In the genomic region with DNA sequence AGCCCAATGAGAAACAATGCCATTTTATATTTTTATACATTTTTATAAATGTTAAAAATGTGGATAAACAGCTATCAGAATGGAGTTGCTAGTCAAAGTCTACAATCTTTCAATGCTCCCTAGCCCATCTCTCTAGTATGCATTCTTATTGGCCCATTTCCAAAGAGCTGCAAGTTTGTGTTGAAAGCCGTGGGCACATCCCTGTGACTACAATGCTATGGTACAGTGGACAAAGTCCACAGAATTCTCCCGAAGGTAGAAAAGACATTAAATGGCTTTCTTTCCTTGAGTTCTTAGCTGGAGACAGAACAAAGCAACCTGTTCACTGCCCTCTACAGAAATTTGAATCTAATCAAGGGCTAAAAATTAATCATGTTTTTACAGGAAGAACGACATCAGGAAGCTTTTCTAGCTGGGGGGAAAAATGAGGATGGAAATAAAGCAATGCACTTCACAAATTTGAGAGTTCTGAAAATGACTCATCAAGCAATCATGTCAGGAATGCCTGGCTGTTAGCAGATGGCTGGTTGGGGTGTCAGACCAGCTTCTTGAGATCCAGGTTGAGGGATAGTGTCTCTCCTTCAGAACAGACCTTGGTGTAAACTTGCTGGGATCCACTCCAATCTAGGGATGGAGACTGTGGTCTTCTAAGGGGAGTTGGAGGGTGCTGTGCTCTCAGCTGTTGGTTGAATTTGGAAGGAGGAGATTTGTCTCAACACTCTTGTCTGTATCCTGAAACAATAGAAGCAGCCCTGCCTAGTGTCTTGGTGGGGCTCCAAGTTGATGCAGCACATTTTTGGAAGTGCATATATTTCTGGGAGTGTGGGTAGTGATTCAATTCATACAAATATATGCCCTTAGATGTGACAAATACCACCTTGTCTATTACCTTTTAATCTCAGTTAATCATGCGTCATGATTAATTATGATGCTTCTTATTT, we compare ENCODE assay signal across 11 cellular contexts.
DNase-seq lines count a peak whose midpoint lies in the region; ATAC-seq, FAIRE-seq and TF ChIP-seq lines count a peak whose summit lies in the region.
"Had no signal": no experiment of that assay in that cellular context is flagged by ENCODE, and none has a peak within 500 bp of the region (broad histone marks: within the 10 kb centered on the region; RNA-seq: fewer than 3 reads in every experiment).

No MANE protein-coding gene starts in this region.

- ATAC-seq in HCT116 (peak; percentile 70), foreskin keratinocyte (peak; percentile 37), HG03108 (IDR thresholded peaks at IDR 0.05; ENCODE audit: unreplicated experiment) (no peak)

- H3K4me3 ChIP-seq in HCT116 (replicated peaks in 1 of 2; ENCODE audit: low read depth in 1 of 2, low read length in 2 of 2), result peak overlapping the region in 1 of 2 experiments; percentile 24; a peak in 1 of 4 replicates

- POLR2A ChIA-PET in HCT116 (lab: Charles Lee), result no interaction called here

- H3K9me2 ChIP-seq in HCT116 (ENCODE audit: insufficient read depth), result no peaks in the 10 kb centered on the region

- H3K4me2 ChIP-seq in HCT116 (ENCODE audit: low read length), result peak overlapping the region; percentile 63

- TF ChIP-seq CTCF in HCT116 (IDR thresholded peaks at IDR 0.05 in 2 of 3, conservative IDR thresholded peaks at IDR 0.05 in 1 of 3; ENCODE audit: borderline replicate concordance in 1 of 3, insufficient read depth in 1 of 3, low read depth in 2 of 3, low read length in 2 of 3) (no peak), foreskin keratinocyte (conservative IDR thresholded peaks at IDR 0.05) (no peak)

- RAD21 ChIA-PET in HCT116 (lab: Charles Lee; ENCODE audit: low non-redundant PET in 1 of 2, low total read pairs in 2 of 2, uncharacterized antibody in 2 of 2, unreplicated experiment in 2 of 2), result no interaction called here

- no peak overlapping the region for H3K9ac ChIP-seq in HCT116 (ENCODE audit: low read length)

- no peaks in the 10 kb centered on the region for H4K20me1 ChIP-seq in HCT116 (ENCODE audit: insufficient read depth)

- no peaks in the 10 kb centered on the region for H3K36me3 ChIP-seq in HCT116 (ENCODE audit: control insufficient read depth in 1 of 2, insufficient read depth in 2 of 2, low read length in 2 of 2)

- BruUV-seq in HCT116 (replicated peaks; lab: Mats Ljungman, UMichigan), result no TSS peak

- intact Hi-C loops in HCT116 (cut with micrococcal nuclease), result no loop called here

- peak overlapping the region; percentile 93 for H2AFZ ChIP-seq in HCT116 (ENCODE audit: low read depth, low read length, poor library complexity, severe bottlenecking)

- H3K4me1 ChIP-seq in HCT116 (ENCODE audit: control insufficient read depth in 1 of 2, insufficient read depth in 2 of 2, low read length in 2 of 2) (peaks cover 7 to 18% of the 10 kb centered on the region in 2 experiments; a peak in 3 of 4 replicates), foreskin keratinocyte (peaks cover 65% of the 10 kb centered on the region)

- TF ChIP-seq RAD21 in HCT116 (IDR thresholded peaks at IDR 0.05; ENCODE audit: low read depth), result no peak

- DNase-seq in HCT116 (ENCODE audit: low read depth, low spot score), result no peak
- peak; percentile 12 for DNase-seq in T1000 (lab: John Stamatoyannopoulos, UW)
- peak; percentile 92 to 95 for DNase-seq in foreskin keratinocyte
- peak; percentile 97 for DNase-seq in pulmonary artery endothelial cell (ENCODE audit: low read depth, low spot score)
- no peak for DNase-seq in GM12892 (ENCODE audit: insufficient read length)
- no peak for DNase-seq in NCI-H1694 (lab: John Stamatoyannopoulos, UW)
- no peak for DNase-seq in stimulated activated CD8-positive, alpha-beta memory T cell treated with anti-CD3 and anti-CD28 coated beads, Interleukin-4, amount 100 ng/mL, for 48 hours
- DNase-seq: activated CD4-positive, alpha-beta memory T cell treated with anti-CD3 and anti-CD28 coated beads, Interleukin-2, amount 10 ng/mL, durations not matched to agents 7 days and 5 days; GOT3; naive B cell had no signal

- TF ChIP-seq POLR2A in HCT116 (IDR thresholded peaks at IDR 0.05; ENCODE audit: borderline replicate concordance, extremely low read depth, insufficient read depth, insufficient read length) (no peak), GM12892 (IDR thresholded peaks at IDR 0.05; ENCODE audit: low read depth, low read length) (no peak)

- H3K79me2 ChIP-seq in HCT116 (ENCODE audit: insufficient read depth, low read length), result no peaks in the 10 kb centered on the region

- no peak for FAIRE-seq in GM12892 (lab: Jason Lieb, UNC)

- no peaks in the 10 kb centered on the region for H3K27me3 ChIP-seq in HCT116 (ENCODE audit: insufficient read depth, low read length)
- no peaks in the 10 kb centered on the region for H3K27me3 ChIP-seq in foreskin keratinocyte

- no peaks in the 10 kb centered on the region for H3K9me3 ChIP-seq in HCT116 (ENCODE audit: control insufficient read depth in 1 of 2, insufficient read depth in 1 of 2, low read depth in 1 of 2, low read length in 2 of 2)

- no peak overlapping the region for H3K27ac ChIP-seq in HCT116 (ENCODE audit: low read depth, low read length)
- H3K27ac ChIP-seq in foreskin keratinocyte, result peak overlapping the region; percentile 29

- CTCF ChIA-PET in HCT116 (lab: Charles Lee), result no interaction called here

TF ChIP-seq in HCT116, 20 proteins besides CTCF, POLR2A, EP300 and RAD21:
- peak; percentile 46 for TF ChIP-seq JUND (IDR thresholded peaks at IDR 0.05)
- TF ChIP-seq CEBPB (IDR thresholded peaks at IDR 0.05; ENCODE audit: low read depth), result no peak

Comparison
In these comparisons a context has a peak if more than half of its experiments do, and no peak if none do; other contexts are left out.
1. DNase-seq: peak in T1000 (single experiment), foreskin keratinocyte (2 of 2) and pulmonary artery endothelial cell (single experiment); none in HCT116 (single experiment), GM12892 (single experiment), NCI-H1694 (single experiment) and stimulated activated CD8-positive, alpha-beta memory T cell treated with anti-CD3 and anti-CD28 coated beads, Interleukin-4, amount 100 ng/mL, for 48 hours (single experiment).